In the genomic region with DNA sequence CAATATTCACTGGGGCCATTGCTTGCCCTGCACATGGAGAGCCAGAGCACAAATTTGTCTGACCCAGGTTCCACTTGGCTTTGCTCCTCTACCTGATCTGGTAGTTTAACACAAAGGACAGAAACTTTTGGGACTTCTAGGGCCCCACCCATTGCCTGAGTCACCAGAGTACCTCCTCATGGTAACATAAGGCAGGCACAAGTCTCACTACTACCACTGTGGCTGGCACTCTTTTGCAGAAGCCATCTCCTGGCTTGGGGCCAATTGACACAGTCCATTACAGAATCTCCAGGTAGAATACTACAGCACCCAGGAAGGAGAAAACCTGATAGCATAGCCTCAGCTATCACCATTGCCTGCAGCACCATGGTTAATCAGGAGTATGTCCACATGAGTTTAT, we compare ENCODE assay signal across 10 cellular contexts. TPM values are rescaled to one million over a fixed set of nuclear protein-coding genes. Genes with fewer than 3 reads are reported as not detected.
"Had no signal": no experiment of that assay in that cellular context is flagged by ENCODE, and none has a peak within 500 bp of the region (broad histone marks: within the 10 kb centered on the region; RNA-seq: fewer than 3 reads in every experiment).

No MANE protein-coding gene starts in this region.

- H3K9me3 ChIP-seq: HAP-1 had no signal

- H2AFZ ChIP-seq: GM23248 had no signal

- H3K9ac ChIP-seq: GM23248 had no signal

- H3K4me1 ChIP-seq: HAP-1 had no signal

- DNase-seq: GM23248, GOT3, H7, HFFc6, IMR-90, KG1 had no signal

- ATAC-seq: HCT116, K562 had no signal

- H3K4me3 ChIP-seq: GM23248, HAP-1, K562 had no signal

- H3K36me3 ChIP-seq: HAP-1 had no signal

- H3K27ac ChIP-seq: GM23248 had no signal

RNA-seq across cellular contexts. Expression of a gene that starts 52.6 kb away (rescaled TPM):
- total RNA-seq: GM23248, HT-29, IMR-90 had no signal
